In genomic region chr9:90085633-90086032, GRCh38 we compare ENCODE assay signal across 18 cellular contexts.
"Had no signal": no experiment of that assay in that cellular context is flagged by ENCODE, and none has a peak within 500 bp of the region (broad histone marks: within the 10 kb centered on the region; RNA-seq: fewer than 3 reads in every experiment).

No MANE protein-coding gene starts in this region.

- H3K27ac Mint-ChIP-seq: activated B cell treated with CpG ODN at 0.5 μM for 24 hours; activated CD4-positive, alpha-beta T cell treated with anti-CD3 and anti-CD28 coated beads for 36 hours; activated naive CD8-positive, alpha-beta T cell treated with anti-CD3 and anti-CD28 coated beads for 36 hours; naive B cell; stimulated activated naive B cell treated with anti-CD40 and anti-IgM and Interleukin-4, amounts not matched to agents 10 μg/mL and 1 μg/mL and 100 μg/mL, for 72 hours had no signal

- H3K9me3 Mint-ChIP-seq: activated B cell treated with CpG ODN at 0.5 μM for 24 hours; central memory CD8-positive, alpha-beta T cell; naive B cell; stimulated activated naive B cell treated with anti-CD40 and anti-IgM and Interleukin-4, amounts not matched to agents 10 μg/mL and 1 μg/mL and 100 μg/mL, for 72 hours had no signal

- H3K4me1 Mint-ChIP-seq: activated CD4-positive, alpha-beta T cell treated with anti-CD3 and anti-CD28 coated beads for 36 hours; activated naive CD8-positive, alpha-beta T cell treated with anti-CD3 and anti-CD28 coated beads for 36 hours; central memory CD8-positive, alpha-beta T cell had no signal

- H3K4me3 Mint-ChIP-seq: activated B cell treated with CpG ODN at 0.5 μM for 24 hours; activated CD4-positive, alpha-beta T cell treated with anti-CD3 and anti-CD28 coated beads for 36 hours; activated naive CD8-positive, alpha-beta T cell treated with anti-CD3 and anti-CD28 coated beads for 36 hours; activated T-cell treated with anti-CD3 and anti-CD28 coated beads, Interleukin-2, amount 50 U/mL, for 4 hours; central memory CD8-positive, alpha-beta T cell; naive B cell; stimulated activated naive B cell treated with anti-CD40 and anti-IgM and Interleukin-4, amounts not matched to agents 10 μg/mL and 1 μg/mL and 100 μg/mL, for 72 hours had no signal

- DNase-seq: activated B cell treated with CpG ODN at 0.5 μM for 24 hours; activated CD4-positive, alpha-beta T cell treated with anti-CD3 and anti-CD28 coated beads for 36 hours; activated CD4-positive, alpha-beta T cell treated with anti-CD3 and anti-CD28 coated beads, Interleukin-2, amount 50 U/mL, for 4 hours; activated CD8-positive, alpha-beta memory T cell treated with anti-CD3 and anti-CD28 coated beads, Interleukin-2, amount 50 U/mL, for 48 hours; activated naive CD4-positive, alpha-beta T cell treated with Interleukin-2 at 50 U/mL for 16 hours; activated naive CD8-positive, alpha-beta T cell treated with anti-CD3 and anti-CD28 coated beads for 36 hours; activated T-cell treated with anti-CD3 and anti-CD28 coated beads, Interleukin-2, amount 50 U/mL, for 4 hours; dorsolateral prefrontal cortex; heart right ventricle; islet precursor cell; mesendoderm; naive B cell; small intestine; stimulated activated CD4-positive, alpha-beta T cell treated with anti-CD3 and anti-CD28 coated beads, Interleukin-2, amount 100 ng/mL, for 48 hours; stimulated activated CD8-positive, alpha-beta memory T cell treated with anti-CD3 and anti-CD28 coated beads, Interleukin-4, amount 100 ng/mL, for 48 hours; stimulated activated naive B cell treated with anti-CD40 and anti-IgM and Interleukin-4, amounts not matched to agents 10 μg/mL and 1 μg/mL and 100 μg/mL, for 72 hours; T-helper 9 cell had no signal

- ATAC-seq: activated CD4-positive, alpha-beta T cell treated with anti-CD3 and anti-CD28 coated beads for 36 hours; activated T-cell treated with anti-CD3 and anti-CD28 coated beads, Interleukin-2, amount 50 U/mL, for 4 hours had no signal

- H3K27me3 Mint-ChIP-seq: activated B cell treated with CpG ODN at 0.5 μM for 24 hours had no signal

- H3K36me3 Mint-ChIP-seq: activated naive CD8-positive, alpha-beta T cell treated with anti-CD3 and anti-CD28 coated beads for 36 hours; naive B cell; stimulated activated naive B cell treated with anti-CD40 and anti-IgM and Interleukin-4, amounts not matched to agents 10 μg/mL and 1 μg/mL and 100 μg/mL, for 72 hours had no signal
